ENCODE assay signal across 8 cellular contexts in the genomic region with DNA sequence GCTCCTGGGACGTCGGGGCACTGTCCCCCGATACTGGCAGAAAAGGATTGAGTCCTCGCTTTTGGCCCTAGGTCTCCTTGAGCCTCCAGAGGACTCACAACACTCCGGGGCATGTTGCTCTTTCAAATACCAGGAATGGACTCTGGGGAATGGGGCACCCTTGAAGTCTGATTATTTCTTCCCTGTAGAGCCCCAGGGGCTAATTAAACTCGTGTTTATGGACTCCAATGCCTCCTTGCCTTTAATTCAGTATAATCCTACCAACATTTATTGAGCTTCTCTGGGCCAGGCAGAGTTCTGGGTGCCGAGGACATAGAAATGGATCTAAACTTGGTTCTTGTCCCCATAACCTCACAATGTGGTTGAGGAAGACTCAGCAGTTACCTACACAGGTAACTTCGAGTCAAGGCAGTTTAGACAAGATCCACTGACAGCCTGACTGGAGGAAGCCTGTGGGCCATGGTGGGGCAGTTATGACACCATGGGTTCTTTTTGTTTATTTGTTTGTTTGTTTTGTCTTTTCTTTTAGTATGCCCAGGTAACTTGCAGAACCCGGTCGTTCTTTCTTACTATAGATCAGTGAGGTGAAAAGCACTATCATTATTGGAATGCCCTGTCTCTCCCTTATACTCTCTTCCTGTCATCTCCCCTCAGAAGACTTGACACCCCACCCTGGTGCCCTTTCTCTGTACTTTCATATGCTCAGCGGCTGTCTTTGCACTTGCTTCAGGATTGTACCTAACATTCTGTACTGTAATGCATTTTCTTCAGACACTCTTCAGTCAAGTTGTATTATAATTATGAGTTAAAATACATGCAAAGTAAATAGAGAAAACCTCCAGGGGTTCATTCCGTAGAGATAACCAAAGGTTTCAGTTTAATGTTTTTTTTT. TPM values are rescaled to one million over a fixed set of nuclear protein-coding genes. Genes with fewer than 3 reads are reported as not detected.
DNase-seq lines count a peak whose midpoint lies in the region; ATAC-seq, FAIRE-seq and TF ChIP-seq lines count a peak whose summit lies in the region.

No MANE protein-coding gene starts in this region.

- H3K4me2 ChIP-seq in GM23248 (ENCODE audit: unreplicated experiment) (peak overlapping the region; percentile 82), mesenchymal stem cell (ENCODE audit: low read length, poor library complexity, severe bottlenecking) (peak overlapping the region; percentile 63)

- H3K27ac ChIP-seq in GM23248: peak overlapping the region; percentile 98
- peak overlapping the region; percentile 100 for H3K27ac ChIP-seq in colonic mucosa
- peak overlapping the region; percentile 98 for H3K27ac ChIP-seq in mesenchymal stem cell (ENCODE audit: low read length, poor library complexity, severe bottlenecking)

- in situ Hi-C loops in GM23248 (cut with MboI): no loop called here

- H3K36me3 ChIP-seq in GM23248 (ENCODE audit: low read depth) (no peaks in the 10 kb centered on the region), colonic mucosa (no peaks in the 10 kb centered on the region), mesenchymal stem cell (ENCODE audit: control insufficient read depth in 1 of 2, insufficient read depth in 2 of 2, low read depth in 1 of 2, low read length in 2 of 2) (peaks cover 0 to 6% of the 10 kb centered on the region in 2 experiments)

- H3K9ac ChIP-seq in GM23248 (peak overlapping the region; percentile 97), colonic mucosa (ENCODE audit: low read depth in 2 of 2, low read length in 2 of 2) (peak overlapping the region; percentile 95 to 99), mesenchymal stem cell (ENCODE audit: low read length) (peak overlapping the region; percentile 100)

- no peak overlapping the region for H2BK12ac ChIP-seq in mesenchymal stem cell (ENCODE audit: low read length in 2 of 2)

- H3K4ac ChIP-seq in mesenchymal stem cell (ENCODE audit: low read depth in 1 of 2, low read length in 2 of 2): peak overlapping the region in 1 of 2 experiments; percentile 47

- H3K23ac ChIP-seq in mesenchymal stem cell (ENCODE audit: low read length in 2 of 2): no peak overlapping the region

- no peak overlapping the region for H3K14ac ChIP-seq in mesenchymal stem cell (ENCODE audit: low read length in 2 of 2)

- no peak overlapping the region for H2BK5ac ChIP-seq in mesenchymal stem cell (ENCODE audit: low read depth, low read length, poor library complexity, severe bottlenecking)

- TF ChIP-seq CTCF in colonic mucosa (IDR thresholded peaks at IDR 0.05): no peak

- no peaks in the 10 kb centered on the region for H3K9me2 ChIP-seq in GM23248 (ENCODE audit: insufficient read depth)

- H2AFZ ChIP-seq in GM23248 (peak overlapping the region; percentile 32), mesenchymal stem cell (ENCODE audit: low read depth, low read length) (no peak overlapping the region)

- H3K9me3 ChIP-seq in GM23248 (ENCODE audit: low read depth) (no peaks in the 10 kb centered on the region), colonic mucosa (no peaks in the 10 kb centered on the region), mesenchymal stem cell (ENCODE audit: control insufficient read depth, low read length) (no peaks in the 10 kb centered on the region)

- WGBS in GM23248 (ENCODE audit: low coverage in 1 of 2, low lambda C conversion rate in 2 of 2, missing lambda C conversion rate in 2 of 2), 2 experiments: 10 to 13% methylated on average over 12 of the region's 12 CpGs
- WGBS in mesenchymal stem cell: 42% methylated on average over 11 of the region's 12 CpGs

- peaks cover 81% of the 10 kb centered on the region for H3K79me2 ChIP-seq in GM23248 (ENCODE audit: insufficient read depth)

- peaks cover 57% of the 10 kb centered on the region for H3K4me1 ChIP-seq in GM23248 (ENCODE audit: insufficient read depth)
- H3K4me1 ChIP-seq in colonic mucosa: no peaks in the 10 kb centered on the region
- H3K4me1 ChIP-seq in mesenchymal stem cell (ENCODE audit: control insufficient read depth, insufficient read depth, low read depth, low read length): peaks cover 14% of the 10 kb centered on the region

- H3K27me3 ChIP-seq in GM23248 (replicated peaks; ENCODE audit: insufficient read depth) (no peaks in the 10 kb centered on the region), colonic mucosa (no peaks in the 10 kb centered on the region), mesenchymal stem cell (ENCODE audit: control insufficient read depth in 1 of 2, insufficient read depth in 1 of 2, low read length in 2 of 2) (no peaks in the 10 kb centered on the region)

- H2BK120ac ChIP-seq in mesenchymal stem cell (ENCODE audit: low read depth, low read length): no peak overlapping the region

- peak overlapping the region in 1 of 2 experiments; percentile 38 for H3K18ac ChIP-seq in mesenchymal stem cell (ENCODE audit: low read depth in 1 of 2, low read length in 2 of 2)

- H3F3A ChIP-seq in GM23248 (ENCODE audit: insufficient read depth): peaks cover 48% of the 10 kb centered on the region

- no peak overlapping the region for H2AK5ac ChIP-seq in mesenchymal stem cell (ENCODE audit: low read length, severe bottlenecking)

- H4K91ac ChIP-seq in mesenchymal stem cell (ENCODE audit: low read length): peak overlapping the region; percentile 40

- intact Hi-C loops in colonic mucosa (cut with DNase I): loop anchor here (5.0 kb wide), 2 partner anchors 33 to 47 kb away; a partner anchor contains a TSS

- peak; percentile 29 for DNase-seq in COR-L47 (lab: John Stamatoyannopoulos, UW)
- DNase-seq in GM23248: peak; percentile 66
- DNase-seq in RCC 7860 (ENCODE audit: low spot score): peak; percentile 49
- DNase-seq in colonic mucosa: no peak
- peak; percentile 62 for DNase-seq in mesenchymal stem cell
- DNase-seq in NCI-H1092 (lab: John Stamatoyannopoulos, UW): no peak
- no peak for DNase-seq in HPDE6-E6E7 (ENCODE audit: extremely low spot score)

- no peak for FAIRE-seq in RCC 7860 (lab: Jason Lieb, UNC)

- H4K20me1 ChIP-seq in GM23248 (ENCODE audit: insufficient read depth): no peaks in the 10 kb centered on the region

- peaks cover 2% of the 10 kb centered on the region for H3K79me1 ChIP-seq in mesenchymal stem cell (replicated peaks; ENCODE audit: low read length, poor library complexity, severe bottlenecking)

- no peak for ATAC-seq in HG03139 (IDR thresholded peaks at IDR 0.05; ENCODE audit: unreplicated experiment)

- H4K8ac ChIP-seq in mesenchymal stem cell (ENCODE audit: low read length): no peak overlapping the region

- H3K4me3 ChIP-seq in GM23248 (peak overlapping the region; percentile 77), colonic mucosa (peak overlapping the region; percentile 93), mesenchymal stem cell (ENCODE audit: insufficient read depth in 1 of 2, low read depth in 1 of 2, low read length in 2 of 2) (peak overlapping the region; percentile 54 to 97)

- peak overlapping the region; percentile 35 for H2BK15ac ChIP-seq in mesenchymal stem cell (ENCODE audit: low read depth, poor library complexity, severe bottlenecking)

RNA-seq across cellular contexts. Expression of a gene that starts 3.2 kb away (rescaled TPM):
- 47.2 and 64.7 TPM in 2 replicates for total RNA-seq in GM23248 (2014; rRNA removed; shearing (Covaris generic))
- polyA plus RNA-seq in GM23248 (2016; fragmentation: Nextera tagmentation; extraction: Ambion mirVana): 43.6 and 46.1 TPM in 2 replicates
- total RNA-seq in colonic mucosa: 100 to 1,000 TPM in 1 of 2 donors, 10 to 100 TPM in 1; 90.1 to 126 TPM
- 25.5 TPM for polyA plus RNA-seq in mesenchymal stem cell (2013, experiment 1 of 2)
- 25.2 TPM for polyA plus RNA-seq in mesenchymal stem cell (2013, experiment 2 of 2)

RNA-seq across cellular contexts. Expression of a gene that starts 47.4 kb away (rescaled TPM):
- 31.0 and 51.3 TPM in 2 replicates for total RNA-seq in GM23248 (2014; rRNA removed; shearing (Covaris generic))
- 253 and 262 TPM in 2 replicates for polyA plus RNA-seq in GM23248 (2016; fragmentation: Nextera tagmentation; extraction: Ambion mirVana)
- total RNA-seq in colonic mucosa: 100 to 1,000 TPM; 159 to 199 TPM
- polyA plus RNA-seq in mesenchymal stem cell (2013, experiment 1 of 2): 145 TPM
- 144 TPM for polyA plus RNA-seq in mesenchymal stem cell (2013, experiment 2 of 2)

RNA-seq across cellular contexts. Expression of a gene that starts 47.7 kb away (rescaled TPM):
- total RNA-seq in GM23248 (2014; rRNA removed; shearing (Covaris generic)): 5.7 and 12.0 TPM in 2 replicates
- 6.5 and 7.0 TPM in 2 replicates for polyA plus RNA-seq in GM23248 (2016; fragmentation: Nextera tagmentation; extraction: Ambion mirVana)
- 10 to 100 TPM; 23.9 to 52.6 TPM for total RNA-seq in colonic mucosa
- 4.5 TPM for polyA plus RNA-seq in mesenchymal stem cell (2013, experiment 1 of 2)
- 4.3 TPM for polyA plus RNA-seq in mesenchymal stem cell (2013, experiment 2 of 2)

Comparison
In these comparisons a context has a peak if more than half of its experiments do, and no peak if none do; other contexts are left out.
1. DNase-seq: peak in COR-L47 (single experiment), GM23248 (single experiment), RCC 7860 (single experiment) and mesenchymal stem cell (single experiment); none in colonic mucosa (single experiment), NCI-H1092 (single experiment) and HPDE6-E6E7 (single experiment).
2. Peak in every context shown above with its lines, with median percentiles within 50 percentile points of each other: H3K27ac ChIP-seq, H3K4me3 ChIP-seq and H3K9ac ChIP-seq.